In the genomic region with DNA sequence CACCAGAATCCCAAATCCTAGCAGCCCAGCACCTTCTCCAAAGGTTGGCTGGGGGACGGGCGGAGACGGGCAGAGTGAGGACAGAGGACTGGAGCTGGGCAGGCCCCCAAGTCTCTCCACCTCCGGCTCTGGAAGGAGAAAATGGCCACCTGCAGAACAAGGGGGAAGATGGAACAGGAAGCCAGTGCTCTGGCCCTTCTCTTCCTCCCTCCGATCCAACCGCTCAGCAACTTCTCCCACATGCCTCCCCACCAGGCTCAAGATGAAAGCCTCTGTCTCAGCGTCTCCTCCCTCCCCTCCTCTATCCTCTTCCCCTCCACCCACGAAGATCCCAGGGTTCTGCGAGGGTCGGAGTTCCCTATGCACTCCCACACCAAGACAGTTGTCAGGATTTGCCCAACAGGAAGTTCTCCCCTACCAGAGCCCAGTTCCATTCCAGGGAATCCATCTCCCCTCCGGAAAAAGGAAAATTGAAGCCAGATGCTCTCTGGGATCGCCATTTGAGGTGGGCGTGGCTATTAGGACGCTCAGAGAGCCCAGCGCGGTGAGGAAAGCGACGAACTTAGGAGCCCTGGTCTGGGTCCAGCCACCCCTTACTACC, we compare ENCODE assay signal across 8 cellular contexts. TPM values are rescaled to one million over a fixed set of nuclear protein-coding genes. Genes with fewer than 3 reads are reported as not detected.
DNase-seq lines count a peak whose midpoint lies in the region; ATAC-seq and TF ChIP-seq lines count a peak whose summit lies in the region.

No MANE protein-coding gene starts in this region.

- H3K4me1 Mint-ChIP-seq in WTC11, result peaks cover 68% of the 10 kb centered on the region

- H3K27ac Mint-ChIP-seq in WTC11, result peak overlapping the region; percentile 89

- POLR2A ChIA-PET in WTC11 (lab: Charles Lee), result interaction anchor here (0.5 to 1.0 kb wide), 4 partner anchors 9 to 350 kb away, joined by 3 read pairs; no protein-coding TSS in a partner anchor

- CTCF ChIA-PET in WTC11 (lab: Charles Lee), result interaction anchor here (1.4 to 17.1 kb wide), 3 partner anchors 14 to 61 kb away, joined by 3 to 215 read pairs (median 20); no protein-coding TSS in a partner anchor

- peak overlapping the region; percentile 61 for H3K4me3 Mint-ChIP-seq in WTC11

- DNase-seq in Daoy (ENCODE audit: low read depth), result peak; percentile 18
- peak; percentile 64 for DNase-seq in WTC11 (ENCODE audit: low spot score)
- DNase-seq in hepatic stellate cell (ENCODE audit: low spot score), result peak; percentile 37
- DNase-seq in renal cortical epithelial cell (ENCODE audit: low read depth), result peak; percentile 42
- DNase-seq in NCI-H446 (lab: John Stamatoyannopoulos, UW), result no peak
- DNase-seq in COLO829 (ENCODE audit: low spot score), result no peak

- H3K36me3 Mint-ChIP-seq in WTC11, result no peaks in the 10 kb centered on the region

- ATAC-seq in WTC11 (peak; percentile 59), HG02610 (IDR thresholded peaks at IDR 0.05; ENCODE audit: unreplicated experiment) (no peak), GM19467 (IDR thresholded peaks at IDR 0.05; ENCODE audit: unreplicated experiment) (no peak)

- no peak for TF ChIP-seq CTCF in WTC11 (IDR thresholded peaks at IDR 0.05)

- peaks cover 7% of the 10 kb centered on the region; the same call in 1 of the 2 replicates for H3K27me3 Mint-ChIP-seq in WTC11 (ENCODE audit: low read depth)

- H3K9me3 Mint-ChIP-seq in WTC11, result no peaks in the 10 kb centered on the region

TF ChIP-seq in WTC11, 78 proteins besides CTCF, POLR2A, EP300 and RAD21 (continues in another document):
- no peak for TF ChIP-seq CREB1 (CRISPR knock-in tag; IDR thresholded peaks at IDR 0.05)
- no peak for TF ChIP-seq TEAD1 (CRISPR knock-in tag; IDR thresholded peaks at IDR 0.05)
- peak; percentile 75 for TF ChIP-seq PRDM15 (CRISPR knock-in tag; IDR thresholded peaks at IDR 0.05)
- TF ChIP-seq USF2 (CRISPR knock-in tag; IDR thresholded peaks at IDR 0.05), result no peak
- TF ChIP-seq, protein P1, sequence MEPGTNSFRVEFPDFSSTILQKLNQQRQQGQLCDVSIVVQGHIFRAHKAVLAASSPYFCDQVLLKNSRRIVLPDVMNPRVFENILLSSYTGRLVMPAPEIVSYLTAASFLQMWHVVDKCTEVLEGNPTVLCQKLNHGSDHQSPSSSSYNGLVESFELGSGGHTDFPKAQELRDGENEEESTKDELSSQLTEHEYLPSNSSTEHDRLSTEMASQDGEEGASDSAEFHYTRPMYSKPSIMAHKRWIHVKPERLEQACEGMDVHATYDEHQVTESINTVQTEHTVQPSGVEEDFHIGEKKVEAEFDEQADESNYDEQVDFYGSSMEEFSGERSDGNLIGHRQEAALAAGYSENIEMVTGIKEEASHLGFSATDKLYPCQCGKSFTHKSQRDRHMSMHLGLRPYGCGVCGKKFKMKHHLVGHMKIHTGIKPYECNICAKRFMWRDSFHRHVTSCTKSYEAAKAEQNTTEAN (CRISPR knock-in tag; IDR thresholded peaks at IDR 0.05), result no peak
- TF ChIP-seq NR1H2 (CRISPR knock-in tag; IDR thresholded peaks at IDR 0.05), result no peak
- TF ChIP-seq ZNF671 (CRISPR knock-in tag; IDR thresholded peaks at IDR 0.05), result no peak
- TF ChIP-seq E2F1 (CRISPR knock-in tag; IDR thresholded peaks at IDR 0.05), result no peak
- no peak for TF ChIP-seq KAT7 (CRISPR knock-in tag; IDR thresholded peaks at IDR 0.05; ENCODE audit: borderline replicate concordance)
- TF ChIP-seq, protein P2, sequence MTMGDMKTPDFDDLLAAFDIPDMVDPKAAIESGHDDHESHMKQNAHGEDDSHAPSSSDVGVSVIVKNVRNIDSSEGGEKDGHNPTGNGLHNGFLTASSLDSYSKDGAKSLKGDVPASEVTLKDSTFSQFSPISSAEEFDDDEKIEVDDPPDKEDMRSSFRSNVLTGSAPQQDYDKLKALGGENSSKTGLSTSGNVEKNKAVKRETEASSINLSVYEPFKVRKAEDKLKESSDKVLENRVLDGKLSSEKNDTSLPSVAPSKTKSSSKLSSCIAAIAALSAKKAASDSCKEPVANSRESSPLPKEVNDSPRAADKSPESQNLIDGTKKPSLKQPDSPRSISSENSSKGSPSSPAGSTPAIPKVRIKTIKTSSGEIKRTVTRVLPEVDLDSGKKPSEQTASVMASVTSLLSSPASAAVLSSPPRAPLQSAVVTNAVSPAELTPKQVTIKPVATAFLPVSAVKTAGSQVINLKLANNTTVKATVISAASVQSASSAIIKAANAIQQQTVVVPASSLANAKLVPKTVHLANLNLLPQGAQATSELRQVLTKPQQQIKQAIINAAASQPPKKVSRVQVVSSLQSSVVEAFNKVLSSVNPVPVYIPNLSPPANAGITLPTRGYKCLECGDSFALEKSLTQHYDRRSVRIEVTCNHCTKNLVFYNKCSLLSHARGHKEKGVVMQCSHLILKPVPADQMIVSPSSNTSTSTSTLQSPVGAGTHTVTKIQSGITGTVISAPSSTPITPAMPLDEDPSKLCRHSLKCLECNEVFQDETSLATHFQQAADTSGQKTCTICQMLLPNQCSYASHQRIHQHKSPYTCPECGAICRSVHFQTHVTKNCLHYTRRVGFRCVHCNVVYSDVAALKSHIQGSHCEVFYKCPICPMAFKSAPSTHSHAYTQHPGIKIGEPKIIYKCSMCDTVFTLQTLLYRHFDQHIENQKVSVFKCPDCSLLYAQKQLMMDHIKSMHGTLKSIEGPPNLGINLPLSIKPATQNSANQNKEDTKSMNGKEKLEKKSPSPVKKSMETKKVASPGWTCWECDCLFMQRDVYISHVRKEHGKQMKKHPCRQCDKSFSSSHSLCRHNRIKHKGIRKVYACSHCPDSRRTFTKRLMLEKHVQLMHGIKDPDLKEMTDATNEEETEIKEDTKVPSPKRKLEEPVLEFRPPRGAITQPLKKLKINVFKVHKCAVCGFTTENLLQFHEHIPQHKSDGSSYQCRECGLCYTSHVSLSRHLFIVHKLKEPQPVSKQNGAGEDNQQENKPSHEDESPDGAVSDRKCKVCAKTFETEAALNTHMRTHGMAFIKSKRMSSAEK (CRISPR knock-in tag; IDR thresholded peaks at IDR 0.05; ENCODE audit: borderline replicate concordance), result 0 out of 2 replicates have a peak, but pooled peaks have one; percentile 44
- TF ChIP-seq ATF3 (CRISPR knock-in tag; conservative IDR thresholded peaks at IDR 0.05), result no peak

RNA-seq across cellular contexts. Expression of gene ADA2, which starts 20.0 kb away (rescaled TPM):
- 0.30 TPM in 1 of 2 replicates, not detected in the other for total RNA-seq in Daoy (2014; rRNA removed; shearing (Covaris generic))
- total RNA-seq in WTC11 (2021) (20.0 to 22.3 TPM (median 21.6 TPM) in 3 replicates), renal cortical epithelial cell (1.2 and 53.3 TPM in 2 replicates)

RNA-seq across cellular contexts. Expression of gene HDHD5, which starts 40.2 kb away (rescaled TPM):
- 51.1 and 60.6 TPM in 2 replicates for total RNA-seq in Daoy (2014; rRNA removed; shearing (Covaris generic))
- 84.0 to 114 TPM (median 110 TPM) in 3 replicates for total RNA-seq in WTC11 (2021)
- total RNA-seq in renal cortical epithelial cell, result 25.1 and 38.6 TPM in 2 replicates

Comparison
In these comparisons a context has a peak if more than half of its experiments do, and no peak if none do; other contexts are left out.
1. DNase-seq: peak in Daoy (single experiment), WTC11 (single experiment), hepatic stellate cell (single experiment) and renal cortical epithelial cell (single experiment); none in NCI-H446 (0 of 2) and COLO829 (single experiment).